18 cellular contexts compared by ENCODE assay signal in genomic region chr5:125267636-125268248, GRCh38.
DNase-seq lines count a peak whose midpoint lies in the region; ATAC-seq, FAIRE-seq and TF ChIP-seq lines count a peak whose summit lies in the region.
"Had no signal": no experiment of that assay in that cellular context is flagged by ENCODE, and none has a peak within 500 bp of the region (broad histone marks: within the 10 kb centered on the region; RNA-seq: fewer than 3 reads in every experiment).

No MANE protein-coding gene starts in this region.

- no peaks in the 10 kb centered on the region for H3K27me3 ChIP-seq in keratinocyte (ENCODE audit: control insufficient read depth, extremely low read depth, insufficient read depth, low read length)

- H3K36me3 ChIP-seq in keratinocyte (ENCODE audit: control insufficient read depth in 2 of 2, extremely low read depth in 1 of 2, insufficient read depth in 2 of 2, low read length in 2 of 2): no peaks in the 10 kb centered on the region

- peak; percentile 71 for FAIRE-seq in keratinocyte (lab: Jason Lieb, UNC)
- FAIRE-seq: A204.1, HepG2 had no signal

- H3K4me1 ChIP-seq in keratinocyte (ENCODE audit: control insufficient read depth, extremely low read depth, insufficient read depth, low read length): peaks cover 6% of the 10 kb centered on the region

- DNase-seq in DMS 273 (lab: John Stamatoyannopoulos, UW; ENCODE audit: unreplicated experiment) (peak; percentile 71), NCI-H2171 (lab: John Stamatoyannopoulos, UW) (peak; percentile 28), SW480 (ENCODE audit: low spot score) (peak; percentile 27), keratinocyte (ENCODE audit: low read depth, low spot score) (no peak), UCSD-AML1 (lab: John Stamatoyannopoulos, UW; ENCODE audit: unreplicated experiment) (no peak), SHP77 (lab: John Stamatoyannopoulos, UW) (no peak), left colon (no peak)
- DNase-seq: DND-41; GOT3; MM.1S; NCI-H1105; NCI-H1930; NCI-H510A; NK-92 treated with Interleukin-12 subunit alpha and Interleukin-12 subunit beta, amount 100 ng/mL, for 24 hours; SK-N-SH had no signal

- no peaks in the 10 kb centered on the region for H4K20me1 ChIP-seq in keratinocyte (ENCODE audit: control insufficient read depth, extremely low read depth, insufficient read depth, low read length)

- no peaks in the 10 kb centered on the region for H3K9me1 ChIP-seq in keratinocyte (ENCODE audit: control insufficient read depth, extremely low read depth, insufficient read depth, low read length)

- dilution Hi-C loops in keratinocyte (cut with MboI; ENCODE audit: extremely low pct_ligation_motif_present, low sequenced_read_pairs): no loop called here

- intact Hi-C loops in left colon (cut with DNase I, micrococcal nuclease): no loop called here

- ATAC-seq in left colon: no peak
- no peak for ATAC-seq in GM21576 (IDR thresholded peaks at IDR 0.05; ENCODE audit: unreplicated experiment)
- ATAC-seq: HepG2 had no signal

- H3K9ac ChIP-seq in keratinocyte (ENCODE audit: control insufficient read depth, extremely low read depth, insufficient read depth, low read length): no peak overlapping the region
- H3K9ac ChIP-seq: SK-N-SH had no signal

- TF ChIP-seq CTCF in keratinocyte (optimal IDR thresholded peaks at IDR 0.05 in 1 of 3, IDR thresholded peaks at IDR 0.05 in 1 of 3, conservative IDR thresholded peaks at IDR 0.05 in 1 of 3; ENCODE audit: extremely low read depth in 1 of 3, insufficient read depth in 2 of 3, low read length in 3 of 3): no peak

- H3K27ac ChIP-seq in keratinocyte (ENCODE audit: control insufficient read depth, insufficient read depth, low read length): no peak overlapping the region

- H3K79me2 ChIP-seq in keratinocyte (ENCODE audit: control insufficient read depth, insufficient read depth, low read length): no peaks in the 10 kb centered on the region

- H3K4me2 ChIP-seq in keratinocyte (ENCODE audit: control insufficient read depth, extremely low read depth, insufficient read depth, low read depth, low read length): no peak overlapping the region
- H3K4me2 ChIP-seq: SK-N-SH had no signal

- no peaks in the 10 kb centered on the region for H3K9me3 ChIP-seq in keratinocyte (ENCODE audit: control insufficient read depth, low read depth, low read length)
- H3K9me3 ChIP-seq: SK-N-SH had no signal

- H3K4me3 ChIP-seq in keratinocyte (ENCODE audit: control insufficient read depth in 2 of 3, extremely low read depth in 1 of 3, insufficient read depth in 2 of 3, low read depth in 1 of 3, low read length in 3 of 3): no peak overlapping the region

- no peak overlapping the region for H2AFZ ChIP-seq in keratinocyte (ENCODE audit: control insufficient read depth, low read length)

Comparison
In these comparisons a context has a peak if more than half of its experiments do, and no peak if none do; other contexts are left out.
1. DNase-seq: peak in DMS 273 (single experiment), NCI-H2171 (single experiment) and SW480 (single experiment); none in keratinocyte (single experiment), UCSD-AML1 (single experiment), SHP77 (0 of 2) and left colon (0 of 2).